ENCODE assay signal across 24 cellular contexts in the genomic region with DNA sequence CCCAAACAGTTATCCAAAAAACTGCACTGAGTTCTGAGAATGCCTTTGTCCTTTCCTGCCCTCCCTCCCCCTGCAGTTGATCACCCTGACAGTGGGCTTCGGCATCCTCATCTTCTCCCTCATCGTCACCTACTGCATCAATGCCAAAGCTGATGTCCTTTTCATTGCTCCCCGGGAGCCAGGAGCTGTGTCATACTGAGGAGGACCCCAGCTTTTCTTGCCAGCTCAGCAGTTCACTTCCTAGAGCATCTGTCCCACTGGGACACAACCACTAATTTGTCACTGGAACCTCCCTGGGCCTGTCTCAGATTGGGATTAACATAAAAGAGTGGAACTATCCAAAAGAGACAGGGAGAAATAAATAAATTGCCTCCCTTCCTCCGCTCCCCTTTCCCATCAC. TPM values are rescaled to one million over a fixed set of nuclear protein-coding genes. Genes with fewer than 3 reads are reported as not detected.
"Had no signal": no experiment of that assay in that cellular context is flagged by ENCODE, and none has a peak within 500 bp of the region (broad histone marks: within the 10 kb centered on the region; RNA-seq: fewer than 3 reads in every experiment).

No MANE protein-coding gene starts in this region.

- H3K9me3 ChIP-seq: body of pancreas, heart right ventricle, tibial nerve, uterus had no signal

- H3K27ac ChIP-seq: body of pancreas, coronary artery, foreskin keratinocyte, heart right ventricle, tibial nerve, uterus had no signal

- ATAC-seq: activated CD8-positive, alpha-beta T cell treated with anti-CD3 and anti-CD28 coated beads, Interleukin-2, amount 10 ng/mL, durations not matched to agents 7 days and 5 days; body of pancreas; foreskin keratinocyte; left colon had no signal

- H3K4me3 Mint-ChIP-seq: activated CD4-positive, alpha-beta T cell treated with anti-CD3 and anti-CD28 coated beads, Interleukin-2, amount 10 ng/mL, durations not matched to agents 24 days and 14 days; activated CD8-positive, alpha-beta T cell treated with anti-CD3 and anti-CD28 coated beads, Interleukin-2, amount 10 ng/mL, durations not matched to agents 7 days and 5 days; naive B cell; T-helper 2 cell treated with Interferon-gamma antibody and Interleukin-4, amounts not matched to agents 5 μg/mL and 100 μg/mL, for 36 hours had no signal

- DNase-seq: activated CD4-positive, alpha-beta T cell treated with anti-CD3 and anti-CD28 coated beads, Interleukin-2, amount 10 ng/mL, durations not matched to agents 24 days and 14 days; activated CD4-positive, CD25-positive, alpha-beta regulatory T cell; activated CD8-positive, alpha-beta T cell treated with anti-CD3 and anti-CD28 coated beads, Interleukin-2, amount 10 ng/mL, durations not matched to agents 7 days and 5 days; activated naive CD4-positive, alpha-beta T cell; amniotic stem cell; body of pancreas; central memory CD4-positive, alpha-beta T cell; effector CD8-positive, alpha-beta T cell; foreskin keratinocyte; heart right ventricle; left colon; naive B cell; stimulated activated CD4-positive, alpha-beta T cell treated with anti-CD3 and anti-CD28 coated beads, Interleukin-2, amount 100 ng/mL, for 48 hours; stimulated activated naive CD4-positive, alpha-beta T cell; substantia nigra; SW 1271; uterus had no signal

- H3K27ac Mint-ChIP-seq: activated CD4-positive, alpha-beta T cell treated with anti-CD3 and anti-CD28 coated beads, Interleukin-2, amount 10 ng/mL, durations not matched to agents 24 days and 14 days; activated CD8-positive, alpha-beta T cell treated with anti-CD3 and anti-CD28 coated beads, Interleukin-2, amount 10 ng/mL, durations not matched to agents 7 days and 5 days; T-helper 2 cell treated with Interferon-gamma antibody and Interleukin-4, amounts not matched to agents 5 μg/mL and 100 μg/mL, for 36 hours had no signal

- H3K9me3 Mint-ChIP-seq: activated CD4-positive, alpha-beta T cell treated with anti-CD3 and anti-CD28 coated beads, Interleukin-2, amount 10 ng/mL, durations not matched to agents 24 days and 14 days; naive B cell; T-helper 2 cell treated with Interferon-gamma antibody and Interleukin-4, amounts not matched to agents 5 μg/mL and 100 μg/mL, for 36 hours had no signal

- H3K4me3 ChIP-seq: body of pancreas, coronary artery, heart right ventricle, lung, tibial nerve, uterus had no signal

- H3K4me1 Mint-ChIP-seq: activated CD4-positive, alpha-beta T cell treated with anti-CD3 and anti-CD28 coated beads, Interleukin-2, amount 10 ng/mL, durations not matched to agents 24 days and 14 days had no signal

- H3K4me1 ChIP-seq: body of pancreas, foreskin keratinocyte, heart right ventricle, tibial nerve, uterus had no signal

- H3K36me3 ChIP-seq: uterus had no signal

- H3K27me3 Mint-ChIP-seq: activated CD4-positive, alpha-beta T cell treated with anti-CD3 and anti-CD28 coated beads, Interleukin-2, amount 10 ng/mL, durations not matched to agents 24 days and 14 days; naive B cell had no signal

- H3K27me3 ChIP-seq: body of pancreas, foreskin keratinocyte, heart right ventricle, tibial nerve, uterus had no signal

RNA-seq across cellular contexts. Expression of a gene that starts 8.8 kb away (rescaled TPM):
- total RNA-seq: body of pancreas, mononuclear cell, skeletal muscle tissue, tibial nerve, uterus had no signal

RNA-seq across cellular contexts. Expression of a gene that starts 42.3 kb away (rescaled TPM):
- total RNA-seq: activated CD8-positive, alpha-beta T cell treated with anti-CD3 and anti-CD28 coated beads, Interleukin-2, amount 10 ng/mL, durations not matched to agents 7 days and 5 days; endothelial cell of umbilical vein had no signal
